ENCODE assay signal across 21 cellular contexts in the genomic region with DNA sequence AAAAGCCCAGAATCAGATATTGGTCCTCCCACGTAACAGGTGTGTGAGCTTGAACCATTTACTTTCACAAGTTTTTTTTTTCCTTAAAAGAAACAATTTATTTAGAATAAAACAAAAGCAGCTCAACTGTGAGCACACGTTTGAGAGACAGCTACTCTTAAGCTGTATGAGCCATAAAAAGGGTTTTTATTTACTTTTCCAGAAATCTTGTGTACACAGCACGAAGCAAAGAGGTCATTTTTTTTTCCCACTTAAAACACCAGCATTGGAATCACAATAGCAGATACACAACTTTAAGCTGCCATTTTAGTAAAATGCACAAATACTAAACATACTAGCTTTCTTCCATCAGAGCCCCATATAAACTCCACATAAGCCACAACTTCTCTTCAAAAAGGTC. TPM values are rescaled to one million over a fixed set of nuclear protein-coding genes. Genes with fewer than 3 reads are reported as not detected.
"Had no signal": no experiment of that assay in that cellular context is flagged by ENCODE, and none has a peak within 500 bp of the region (broad histone marks: within the 10 kb centered on the region; RNA-seq: fewer than 3 reads in every experiment).

No MANE protein-coding gene starts in this region.

- H3K36me3 Mint-ChIP-seq: activated CD4-positive, alpha-beta memory T cell treated with anti-CD3 and anti-CD28 coated beads for 36 hours; activated CD8-positive, alpha-beta memory T cell treated with anti-CD3 and anti-CD28 coated beads, Interleukin-2, amount 10 ng/mL, durations not matched to agents 7 days and 5 days; activated naive CD4-positive, alpha-beta T cell treated with anti-CD3 and anti-CD28 coated beads, Interleukin-2, amount 10 ng/mL, durations not matched to agents 7 days and 5 days had no signal

- H3K27me3 Mint-ChIP-seq: activated CD4-positive, alpha-beta memory T cell treated with anti-CD3 and anti-CD28 coated beads for 36 hours; activated CD4-positive, alpha-beta T cell treated with anti-CD3 and anti-CD28 coated beads for 36 hours; activated CD8-positive, alpha-beta memory T cell treated with anti-CD3 and anti-CD28 coated beads, Interleukin-2, amount 10 ng/mL, durations not matched to agents 7 days and 5 days; activated naive CD4-positive, alpha-beta T cell treated with anti-CD3 and anti-CD28 coated beads, Interleukin-2, amount 10 ng/mL, durations not matched to agents 7 days and 5 days; effector memory CD8-positive, alpha-beta T cell had no signal

- H3K36me3 ChIP-seq: ovary, sigmoid colon, spleen, stomach, upper lobe of left lung had no signal

- ATAC-seq: activated CD4-positive, alpha-beta T cell treated with anti-CD3 and anti-CD28 coated beads for 36 hours; activated CD8-positive, alpha-beta memory T cell treated with anti-CD3 and anti-CD28 coated beads, Interleukin-2, amount 10 ng/mL, durations not matched to agents 7 days and 5 days; effector memory CD8-positive, alpha-beta T cell had no signal

- H3K27me3 ChIP-seq: ovary, sigmoid colon, stomach, testis, upper lobe of left lung had no signal

- H3K4me3 ChIP-seq: ovary, sigmoid colon, spleen, stomach, testis, upper lobe of left lung had no signal

- H3K4me1 Mint-ChIP-seq: activated CD4-positive, alpha-beta T cell treated with anti-CD3 and anti-CD28 coated beads for 36 hours; activated CD8-positive, alpha-beta memory T cell treated with anti-CD3 and anti-CD28 coated beads, Interleukin-2, amount 10 ng/mL, durations not matched to agents 7 days and 5 days; activated naive CD4-positive, alpha-beta T cell treated with anti-CD3 and anti-CD28 coated beads, Interleukin-2, amount 10 ng/mL, durations not matched to agents 7 days and 5 days had no signal

- H3K4me1 ChIP-seq: spleen, testis, upper lobe of left lung had no signal

- DNase-seq: activated CD4-positive, alpha-beta memory T cell treated with anti-CD3 and anti-CD28 coated beads for 36 hours; activated CD4-positive, alpha-beta T cell treated with anti-CD3 and anti-CD28 coated beads for 36 hours; activated CD8-positive, alpha-beta memory T cell treated with anti-CD3 and anti-CD28 coated beads, Interleukin-2, amount 10 ng/mL, durations not matched to agents 7 days and 5 days; activated naive CD4-positive, alpha-beta T cell treated with anti-CD3 and anti-CD28 coated beads, Interleukin-2, amount 10 ng/mL, durations not matched to agents 7 days and 5 days; activated T-cell treated with anti-CD3 and anti-CD28 coated beads, Interleukin-2, amount 50 U/mL, for 1 hour; dermis blood vessel endothelial cell; effector memory CD8-positive, alpha-beta T cell; foreskin melanocyte; midbrain; ovary; sigmoid colon; spleen; stimulated activated CD4-positive, alpha-beta T cell treated with anti-CD3 and anti-CD28 coated beads, Interleukin-1b, Interleukin-23, amount 100 ng/mL, for 48 hours; stomach; testis; upper lobe of left lung had no signal

- H3K9me3 Mint-ChIP-seq: activated naive CD4-positive, alpha-beta T cell treated with anti-CD3 and anti-CD28 coated beads, Interleukin-2, amount 10 ng/mL, durations not matched to agents 7 days and 5 days; activated T-helper 2 cell treated with anti-CD3 and anti-CD28 coated beads, Interferon-gamma antibody, Interleukin-2, Interleukin-4, amounts not matched to agents 10 μg/mL and 5 μg/mL and 100 μg/mL, durations not matched to agents 14 hours and 24 hours and 36 hours had no signal

- H3K9me3 ChIP-seq: ovary, sigmoid colon, spleen, stomach, testis, upper lobe of left lung had no signal

- H3K27ac ChIP-seq: epithelial cell of prostate, ovary, sigmoid colon, spleen, stomach, testis, upper lobe of left lung had no signal

- H3K4me3 Mint-ChIP-seq: activated CD4-positive, alpha-beta memory T cell treated with anti-CD3 and anti-CD28 coated beads for 36 hours; activated CD4-positive, alpha-beta T cell treated with anti-CD3 and anti-CD28 coated beads for 36 hours; activated CD8-positive, alpha-beta memory T cell treated with anti-CD3 and anti-CD28 coated beads, Interleukin-2, amount 10 ng/mL, durations not matched to agents 7 days and 5 days; activated naive CD4-positive, alpha-beta T cell treated with anti-CD3 and anti-CD28 coated beads, Interleukin-2, amount 10 ng/mL, durations not matched to agents 7 days and 5 days; effector memory CD8-positive, alpha-beta T cell; neural crest cell had no signal

- H3K27ac Mint-ChIP-seq: activated CD4-positive, alpha-beta memory T cell treated with anti-CD3 and anti-CD28 coated beads for 36 hours; activated CD4-positive, alpha-beta T cell treated with anti-CD3 and anti-CD28 coated beads for 36 hours; activated CD8-positive, alpha-beta memory T cell treated with anti-CD3 and anti-CD28 coated beads, Interleukin-2, amount 10 ng/mL, durations not matched to agents 7 days and 5 days; activated naive CD4-positive, alpha-beta T cell treated with anti-CD3 and anti-CD28 coated beads, Interleukin-2, amount 10 ng/mL, durations not matched to agents 7 days and 5 days; activated T-helper 2 cell treated with anti-CD3 and anti-CD28 coated beads, Interferon-gamma antibody, Interleukin-2, Interleukin-4, amounts not matched to agents 10 μg/mL and 5 μg/mL and 100 μg/mL, durations not matched to agents 14 hours and 24 hours and 36 hours; effector memory CD8-positive, alpha-beta T cell had no signal

RNA-seq across cellular contexts. Expression of gene JAKMIP2, which starts 44.6 kb away (rescaled TPM):
- total RNA-seq: dermis blood vessel endothelial cell, lung microvascular endothelial cell, myocyte had no signal
